In genomic region chr6:110874880-110875547, GRCh38 we compare ENCODE assay signal across 1 cellular context.
A peak's percentile ranks its signal among the peaks of the same experiment; 100 is the strongest.
TF ChIP-seq lines count a peak whose summit lies in the region.

No MANE protein-coding gene starts in this region.

TF ChIP-seq in HepG2, 621 proteins besides CTCF, POLR2A, EP300 and RAD21 (continued from another document):
- TF ChIP-seq USF2 (IDR thresholded peaks at IDR 0.05; ENCODE audit: low read depth, low read length) (no peak), USF2 (CRISPR knock-in tag; IDR thresholded peaks at IDR 0.05; ENCODE audit: borderline replicate concordance) (no peak), MLXIP (CRISPR knock-in tag; IDR thresholded peaks at IDR 0.05; ENCODE audit: borderline replicate concordance) (no peak), ZNF746 (CRISPR knock-in tag; IDR thresholded peaks at IDR 0.05) (no peak), PRMT3 (CRISPR knock-in tag; IDR thresholded peaks at IDR 0.05; ENCODE audit: borderline replicate concordance, low read depth) (no peak), ZSCAN31 (CRISPR knock-in tag; IDR thresholded peaks at IDR 0.05; ENCODE audit: low read depth) (no peak), CEBPB (IDR thresholded peaks at IDR 0.05; ENCODE audit: borderline replicate concordance, low read depth, low read length) (no peak), THAP8 (CRISPR knock-in tag; IDR thresholded peaks at IDR 0.05; ENCODE audit: borderline replicate concordance) (no peak), AGO2 (optimal IDR thresholded peaks at IDR 0.05; ENCODE audit: low read depth, low read length) (peak; percentile 93), ZNF878 (CRISPR knock-in tag; IDR thresholded peaks at IDR 0.05) (no peak), HINFP (CRISPR knock-in tag; IDR thresholded peaks at IDR 0.05; ENCODE audit: low read depth) (no peak), ELK4 (CRISPR knock-in tag; IDR thresholded peaks at IDR 0.05; ENCODE audit: borderline replicate concordance) (no peak), ZNF512B (CRISPR knock-in tag; IDR thresholded peaks at IDR 0.05; ENCODE audit: borderline replicate concordance) (no peak), ZNF605 (CRISPR knock-in tag; IDR thresholded peaks at IDR 0.05) (no peak), STAG1 (CRISPR knock-in tag; IDR thresholded peaks at IDR 0.05) (no peak), ZNF740 (CRISPR knock-in tag; IDR thresholded peaks at IDR 0.05) (peak; percentile 56; the same call in 1 of the 2 replicates), ZNF839 (CRISPR knock-in tag; IDR thresholded peaks at IDR 0.05; ENCODE audit: borderline replicate concordance) (no peak), SOX5 (CRISPR knock-in tag; IDR thresholded peaks at IDR 0.05; ENCODE audit: borderline replicate concordance) (no peak)
TF ChIP-seq in HepG2: peak in this region for 40.
